8 cellular contexts compared by ENCODE assay signal in the genomic region with DNA sequence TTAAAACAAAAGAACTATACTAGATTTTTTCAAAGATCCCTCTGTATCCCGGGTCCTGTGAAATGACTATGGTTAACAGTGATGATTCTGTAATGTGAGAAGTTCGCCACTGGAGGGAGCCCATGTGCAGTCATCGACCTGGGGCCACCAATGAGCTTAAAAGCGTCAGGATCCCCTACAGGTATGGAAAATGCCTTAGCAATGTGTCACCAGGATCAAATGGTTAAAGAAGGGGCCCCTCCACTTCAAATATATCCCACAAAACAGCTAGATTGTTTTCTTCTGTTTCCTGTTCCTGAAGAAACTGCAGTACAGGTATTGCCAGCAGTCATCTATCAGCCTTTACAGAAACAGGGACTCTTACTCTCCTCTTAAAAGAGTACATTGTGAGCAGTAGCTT.
DNase-seq lines count a peak whose midpoint lies in the region; FAIRE-seq and TF ChIP-seq lines count a peak whose summit lies in the region.

No MANE protein-coding gene starts in this region.

- DNase-seq in GM06990 (ENCODE audit: extremely low read depth, insufficient read length) = no peak
- peak; percentile 68 for DNase-seq in HTR-8/SVneo (ENCODE audit: insufficient read length, low spot score)
- peak; percentile 70 for DNase-seq in OCI-M1 (lab: John Stamatoyannopoulos, UW)
- peak; percentile 81 to 82 for DNase-seq in activated T-cell treated with anti-CD3 and anti-CD28 coated beads, Interleukin-2, amount 50 U/mL, for 48 hours
- DNase-seq in fibroblast of pulmonary artery (ENCODE audit: low read depth) = peak; percentile 58
- peak in 1 of 2 donors; percentile 49 for DNase-seq in tibial artery
- DNase-seq in SHP77 treated with DMSO at 0.1 percent for 48 hours (lab: John Stamatoyannopoulos, UW) = no peak

- no peaks in the 10 kb centered on the region for H3K4me1 ChIP-seq in neutrophil (ENCODE audit: control insufficient read depth in 1 of 2, insufficient read depth in 1 of 2, low read depth in 1 of 2, low read length in 1 of 2)
- H3K4me1 ChIP-seq in tibial artery = no peaks in the 10 kb centered on the region

- no peak overlapping the region for H3K27ac ChIP-seq in neutrophil
- no peak overlapping the region for H3K27ac ChIP-seq in tibial artery

- H3K36me3 ChIP-seq in GM06990 (ENCODE audit: control insufficient read depth, insufficient read depth, low read length) (no peaks in the 10 kb centered on the region), neutrophil (no peaks in the 10 kb centered on the region), tibial artery (no peaks in the 10 kb centered on the region)

- intact Hi-C loops in tibial artery (cut with DNase I; ENCODE audit: low total_unique reads) = no loop called here

- H3K4me3 ChIP-seq in GM06990 (replicated peaks; ENCODE audit: low read depth, low read length) (no peak overlapping the region), fibroblast of pulmonary artery (replicated peaks; ENCODE audit: low read depth, low read length) (no peak overlapping the region), neutrophil (ENCODE audit: low read depth in 1 of 2, low read length in 1 of 2) (no peak overlapping the region), tibial artery (no peak overlapping the region)

- TF ChIP-seq CTCF in GM06990 (IDR thresholded peaks at IDR 0.05; ENCODE audit: insufficient read depth, low read length, poor library complexity, severe bottlenecking) (peak; percentile 84), fibroblast of pulmonary artery (IDR thresholded peaks at IDR 0.05; ENCODE audit: low read length, missing control alignments) (peak; percentile 85), neutrophil (IDR thresholded peaks at IDR 0.05) (peak; percentile 57), tibial artery (IDR thresholded peaks at IDR 0.05) (peak; percentile 57 to 70)

- no peaks in the 10 kb centered on the region for H3K9me3 ChIP-seq in neutrophil
- no peaks in the 10 kb centered on the region for H3K9me3 ChIP-seq in tibial artery

- FAIRE-seq in HTR-8/SVneo (lab: Jason Lieb, UNC) = no peak

- H3K27me3 ChIP-seq in GM06990 (replicated peaks; ENCODE audit: control insufficient read depth, insufficient read depth, low read length) (no peaks in the 10 kb centered on the region; the same call in 1 of the 2 replicates), neutrophil (peaks cover 68% of the 10 kb centered on the region), tibial artery (no peaks in the 10 kb centered on the region)

Comparison
In these comparisons a context has a peak if more than half of its experiments do, and no peak if none do; other contexts are left out.
1. DNase-seq: peak in HTR-8/SVneo (single experiment), OCI-M1 (single experiment), activated T-cell treated with anti-CD3 and anti-CD28 coated beads, Interleukin-2, amount 50 U/mL, for 48 hours (2 of 2) and fibroblast of pulmonary artery (single experiment); none in GM06990 (single experiment) and SHP77 treated with DMSO at 0.1 percent for 48 hours (single experiment).
2. Peak in every context shown above with its lines, with median percentiles within 50 percentile points of each other: CTCF ChIP-seq.